Comparison of ENCODE assay signal across 22 cellular contexts in genomic region chr10:49351669-49352068, GRCh38.
"Had no signal": no experiment of that assay in that cellular context is flagged by ENCODE, and none has a peak within 500 bp of the region (broad histone marks: within the 10 kb centered on the region; RNA-seq: fewer than 3 reads in every experiment).

No MANE protein-coding gene starts in this region.

- DNase-seq: activated CD4-positive, alpha-beta memory T cell treated with anti-CD3 and anti-CD28 coated beads for 36 hours; activated CD4-positive, alpha-beta T cell treated with anti-CD3 and anti-CD28 coated beads, Interleukin-2, amount 10 ng/mL, durations not matched to agents 7 days and 5 days; activated CD4-positive, CD25-positive, alpha-beta regulatory T cell; activated CD8-positive, alpha-beta memory T cell treated with anti-CD3 and anti-CD28 coated beads, Interleukin-2, amount 50 U/mL, for 48 hours; activated naive CD4-positive, alpha-beta T cell treated with anti-CD3 and anti-CD28 coated beads, Interleukin-2, amount 50 U/mL, for 16 hours; activated naive CD8-positive, alpha-beta T cell treated with anti-CD3 and anti-CD28 coated beads, Interleukin-2, amount 10 ng/mL, durations not matched to agents 7 days and 5 days; activated T-cell treated with anti-CD3 and anti-CD28 coated beads, Interleukin-2, amount 50 U/mL, for 1 hour; adrenal gland; anterior cingulate cortex; colonic mucosa; MM.1S; NCI-H1105; NCI-H1694; NCI-H2029; NCI-H2107; NCI-H2171 treated with DMSO at 0.1 percent for 48 hours; NCI-H226; NCI-H510A treated with DMSO at 0.1 percent for 48 hours; NCI-H774; SHP77 treated with DMSO at 0.1 percent for 48 hours had no signal

- FAIRE-seq: RCC 7860 had no signal

- H3K27ac ChIP-seq: adrenal gland, breast epithelium, colonic mucosa had no signal
